In genomic region chr3:127520993-127521392, GRCh38 we compare ENCODE assay signal across 29 cellular contexts.
"Had no signal": no experiment of that assay in that cellular context is flagged by ENCODE, and none has a peak within 500 bp of the region (broad histone marks: within the 10 kb centered on the region; RNA-seq: fewer than 3 reads in every experiment).

No MANE protein-coding gene starts in this region.

- H3K4me1 Mint-ChIP-seq: activated B cell treated with CpG ODN at 0.5 μM for 24 hours; activated T-helper 17 cell treated with anti-CD3 and anti-CD28 coated beads, Interleukin-2, amount 50 U/mL, for 72 hours; T-helper 17 cell had no signal

- H3K9me3 Mint-ChIP-seq: activated CD8-positive, alpha-beta T cell treated with anti-CD3 and anti-CD28 coated beads for 36 hours; activated T-helper 17 cell treated with anti-CD3 and anti-CD28 coated beads, Interleukin-2, amount 50 U/mL, for 72 hours had no signal

- DNase-seq: activated B cell treated with CpG ODN at 0.5 μM for 24 hours; activated CD4-positive, alpha-beta T cell treated with anti-CD3 and anti-CD28 coated beads for 48 hours; activated CD4-positive, alpha-beta T cell treated with anti-CD3 and anti-CD28 coated beads, Interleukin-2, amount 50 U/mL, for 1 hour; activated CD4-positive, alpha-beta T cell treated with anti-CD3 and anti-CD28 coated beads, Interleukin-2, amount 50 U/mL, for 48 hours; activated CD8-positive, alpha-beta memory T cell treated with anti-CD3 and anti-CD28 coated beads for 24 hours; activated CD8-positive, alpha-beta T cell treated with anti-CD3 and anti-CD28 coated beads for 36 hours; activated effector memory CD4-positive, alpha-beta T cell treated with Interleukin-2 at 50 U/mL for 16 hours; activated gamma-delta T cell treated with Interleukin-2 at 50 U/mL for 16 hours; activated naive CD4-positive, alpha-beta T cell treated with anti-CD3 and anti-CD28 coated beads, Interleukin-2, amount 50 U/mL, for 16 hours; activated naive CD4-positive, alpha-beta T cell treated with Interleukin-2 at 50 U/mL for 16 hours; activated T-cell treated with anti-CD3 and anti-CD28 coated beads, Interleukin-2, amount 50 U/mL, for 4 hours; amniotic stem cell; anterior cingulate cortex; brain microvascular endothelial cell; caudate nucleus; cortex of kidney; dermis blood vessel endothelial cell; effector CD4-positive, alpha-beta T cell; foreskin fibroblast; heart left ventricle; T-helper 1 cell; T-helper 17 cell; T1000; WERI-Rb-1 had no signal

- H3K27ac ChIP-seq: brain microvascular endothelial cell, heart left ventricle, WERI-Rb-1 had no signal

- H3K27ac Mint-ChIP-seq: activated B cell treated with CpG ODN at 0.5 μM for 24 hours; activated CD8-positive, alpha-beta T cell treated with anti-CD3 and anti-CD28 coated beads for 36 hours; activated naive CD8-positive, alpha-beta T cell; activated T-helper 17 cell treated with anti-CD3 and anti-CD28 coated beads, Interleukin-2, amount 50 U/mL, for 72 hours; T-helper 17 cell; T-helper 2 cell treated with Interferon-gamma antibody and Interleukin-4, amounts not matched to agents 5 μg/mL and 100 μg/mL, for 36 hours had no signal

- H3K4me3 ChIP-seq: heart left ventricle had no signal

- ATAC-seq: activated CD4-positive, CD25-positive, alpha-beta regulatory T cell treated with anti-CD3 and anti-CD28 coated beads, Interleukin-2, amount 50 U/mL, for 24 hours; activated CD8-positive, alpha-beta T cell treated with anti-CD3 and anti-CD28 coated beads for 36 hours; activated T-cell treated with anti-CD3 and anti-CD28 coated beads, Interleukin-2, amount 50 U/mL, for 4 hours; activated T-helper 17 cell treated with anti-CD3 and anti-CD28 coated beads, Interleukin-2, amount 50 U/mL, for 72 hours; esophagus mucosa; heart left ventricle; T-helper 17 cell had no signal

- H3K4me1 ChIP-seq: heart left ventricle had no signal

- H3K36me3 Mint-ChIP-seq: activated naive CD8-positive, alpha-beta T cell had no signal

- H3K36me3 ChIP-seq: brain microvascular endothelial cell, heart left ventricle, WERI-Rb-1 had no signal

- H3K4me3 Mint-ChIP-seq: activated B cell treated with CpG ODN at 0.5 μM for 24 hours; activated CD8-positive, alpha-beta T cell treated with anti-CD3 and anti-CD28 coated beads for 36 hours; activated naive CD8-positive, alpha-beta T cell; activated T-cell treated with anti-CD3 and anti-CD28 coated beads, Interleukin-2, amount 50 U/mL, for 4 hours; activated T-helper 17 cell treated with anti-CD3 and anti-CD28 coated beads, Interleukin-2, amount 50 U/mL, for 72 hours; T-helper 17 cell; T-helper 2 cell treated with Interferon-gamma antibody and Interleukin-4, amounts not matched to agents 5 μg/mL and 100 μg/mL, for 36 hours had no signal

- H3K27me3 ChIP-seq: brain microvascular endothelial cell had no signal
